8 cellular contexts compared by ENCODE assay signal in genomic region chr1:109485001-109485400, GRCh38. TPM values are rescaled to one million over a fixed set of nuclear protein-coding genes. Genes with fewer than 3 reads are reported as not detected.
DNase-seq lines count a peak whose midpoint lies in the region; ATAC-seq, FAIRE-seq and TF ChIP-seq lines count a peak whose summit lies in the region.

No MANE protein-coding gene starts in this region.

- BruUV-seq in GM12878 (replicated peaks; lab: Mats Ljungman, UMichigan): no TSS peak

- peak overlapping the region; percentile 85 for H3K27ac ChIP-seq in DND-41 (ENCODE audit: low read length)
- H3K27ac ChIP-seq in KMS-11: peak overlapping the region; percentile 85; the same call in 1 of the 2 replicates
- H3K27ac ChIP-seq in GM12878 (ENCODE audit: control insufficient read depth, insufficient read depth): no peak overlapping the region
- H3K27ac ChIP-seq in uterus: no peak overlapping the region

- peaks cover 7 to 9% of the 10 kb centered on the region in 2 donors for H3K27me3 Mint-ChIP-seq in natural killer cell (ENCODE audit: low read depth in 2 of 2)

- peak overlapping the region; percentile 75 for H2AFZ ChIP-seq in DND-41 (ENCODE audit: low read depth, low read length)
- H2AFZ ChIP-seq in KMS-11 (ENCODE audit: low read depth): peak overlapping the region; percentile 85
- H2AFZ ChIP-seq in GM12878 (ENCODE audit: control insufficient read depth, low read depth, low read length): no peak overlapping the region; the same call in 1 of the 2 replicates

- no peak for TF ChIP-seq RAD21 in GM12878 (IDR thresholded peaks at IDR 0.05; ENCODE audit: insufficient read depth, low read depth, low read length)

- peak overlapping the region; percentile 89 for H3K4me3 Mint-ChIP-seq in natural killer cell

- FAIRE-seq in GM12878 (lab: Jason Lieb, UNC): no peak

- H3K27me3 ChIP-seq in DND-41 (ENCODE audit: insufficient read depth, low read length, poor library complexity) (no peaks in the 10 kb centered on the region), KMS-11 (ENCODE audit: insufficient read depth, low read depth) (peaks cover 24% of the 10 kb centered on the region; the same call in 1 of the 2 replicates), GM12878 (replicated peaks in 1 of 2; ENCODE audit: control insufficient read depth in 2 of 2, insufficient read depth in 2 of 2, low read length in 1 of 2) (peaks cover 0 to 3% of the 10 kb centered on the region in 2 experiments; a peak in 2 of 4 replicates), uterus (peaks cover 0 to 4% of the 10 kb centered on the region in 2 donors)

- POLR2A ChIA-PET in GM12878 (lab: Charles Lee): interaction anchor here (1.2 to 4.8 kb wide), 4 partner anchors 9 to 59 kb away, joined by 3 to 26 read pairs (median 10); partner anchors contain the start of genes CYB561D1 and PSMA5

- in situ Hi-C loops in GM12878 (cut with MboI): loop anchor here (5.0 kb wide), 1 partner anchor 137 kb away; no protein-coding TSS in a partner anchor

- H3K4me2 ChIP-seq in DND-41 (ENCODE audit: insufficient read depth, low read length) (peak overlapping the region; percentile 97), KMS-11 (peak overlapping the region; percentile 99), GM12878 (ENCODE audit: control insufficient read depth, insufficient read depth) (peak overlapping the region; percentile 98)

- SMC1A ChIA-PET in GM12878 (lab: Charles Lee; ENCODE audit: uncharacterized antibody, unreplicated experiment): interaction anchor here (0.7 to 5.0 kb wide), 5 partner anchors 9 to 64 kb away, joined by 3 to 55 read pairs (median 3); partner anchors contain the start of genes CYB561D1 and GNAI3

- H4K20me1 ChIP-seq in DND-41 (ENCODE audit: insufficient read depth, low read length) (no peaks in the 10 kb centered on the region), KMS-11 (ENCODE audit: insufficient read depth) (no peaks in the 10 kb centered on the region), GM12878 (ENCODE audit: control insufficient read depth, insufficient read depth) (no peaks in the 10 kb centered on the region)

- no peaks in the 10 kb centered on the region for H3K9me3 Mint-ChIP-seq in natural killer cell

- H3K9ac ChIP-seq in DND-41 (ENCODE audit: low read depth, low read length): peak overlapping the region; percentile 73
- peak overlapping the region; percentile 98; the same call in 1 of the 2 replicates for H3K9ac ChIP-seq in KMS-11
- peak overlapping the region; percentile 82; the same call in 1 of the 2 replicates for H3K9ac ChIP-seq in GM12878 (ENCODE audit: control insufficient read depth, insufficient read depth, low read length)

- RAD21 ChIA-PET in GM12878 (lab: Charles Lee; ENCODE audit: unreplicated experiment): interaction anchor here (0.6 to 2.8 kb wide), 7 partner anchors 9 to 61 kb away, joined by 3 to 22 read pairs (median 4); no protein-coding TSS in a partner anchor

- H3K4me1 ChIP-seq in DND-41 (ENCODE audit: insufficient read depth, low read length): peaks cover 29% of the 10 kb centered on the region
- peaks cover 18% of the 10 kb centered on the region for H3K4me1 ChIP-seq in KMS-11 (ENCODE audit: low read depth, poor library complexity, severe bottlenecking)
- peaks cover 10% of the 10 kb centered on the region for H3K4me1 ChIP-seq in GM12878 (ENCODE audit: control insufficient read depth, insufficient read depth, low read length)
- peaks cover 0 to 11% of the 10 kb centered on the region in 2 donors for H3K4me1 ChIP-seq in uterus

- CTCF ChIA-PET in GM12878 (lab: Yijun Ruan, JAX): interaction anchor here (1.0 to 5.7 kb wide), 7 partner anchors 9 to 202 kb away, joined by 3 to 91 read pairs (median 5); partner anchors contain the start of genes CYB561D1 and PSRC1

- no peak for TF ChIP-seq EP300 in GM12878 (IDR thresholded peaks at IDR 0.05; ENCODE audit: borderline replicate concordance in 1 of 2, control insufficient read depth in 1 of 2, low read depth in 2 of 2, low read length in 2 of 2)

- DNase-seq in DND-41 (peak; percentile 19), GM12878 (ENCODE audit: low read depth, low spot score) (no peak), natural killer cell (no peak), uterus (no peak), nucleus accumbens (lab: John Stamatoyannopoulos, UW) (no peak), hippocampal formation (lab: John Stamatoyannopoulos, UW) (no peak), germinal center (ENCODE audit: low spot score) (no peak)

- peak overlapping the region; percentile 61 to 64 for H3K4me3 ChIP-seq in DND-41 (ENCODE audit: low read depth in 1 of 2, low read length in 2 of 2)
- H3K4me3 ChIP-seq in KMS-11 (IDR thresholded peaks at IDR 0.05; ENCODE audit: insufficient read depth, low read depth, low read length): peak overlapping the region; percentile 100
- H3K4me3 ChIP-seq in GM12878: peak overlapping the region; percentile 68
- H3K4me3 ChIP-seq in uterus: peak overlapping the region in 1 of 2 donors; percentile 92

- intact Hi-C loops in GM12878 (cut with micrococcal nuclease; ENCODE audit: unreplicated experiment) (no loop called here), natural killer cell (cut with micrococcal nuclease) (no loop called here), uterus (cut with DNase I; ENCODE audit: low total_unique reads) (loop anchor here (10.0 kb wide), 1 partner anchor 60 kb away; the partner anchor contains the start of gene PSMA5)

- TF ChIP-seq CTCF in DND-41 (IDR thresholded peaks at IDR 0.05; ENCODE audit: borderline replicate concordance, extremely low read depth, low read length, poor library complexity, severe bottlenecking): no peak
- TF ChIP-seq CTCF in KMS-11 (conservative IDR thresholded peaks at IDR 0.05; ENCODE audit: low read depth, low read length): no peak
- no peak for TF ChIP-seq CTCF in GM12878 (IDR thresholded peaks at IDR 0.05 in 2 of 3, conservative IDR thresholded peaks at IDR 0.05 in 1 of 3; ENCODE audit: control insufficient read depth in 2 of 3, extremely low read depth in 1 of 3, insufficient read depth in 1 of 3, low read depth in 3 of 3, low read length in 3 of 3)
- TF ChIP-seq CTCF in natural killer cell (IDR thresholded peaks at IDR 0.05): no peak
- no peak for TF ChIP-seq CTCF in uterus (IDR thresholded peaks at IDR 0.05)

- ATAC-seq in DND-41 (ENCODE audit: insufficient read depth, low read depth) (no peak), GM12878 (peak; percentile 9; the same call in 1 of the 3 replicates), natural killer cell (no peak)

- H3K9me3 ChIP-seq in DND-41 (ENCODE audit: insufficient read depth, low read length, severe bottlenecking) (no peaks in the 10 kb centered on the region), GM12878 (replicated peaks; ENCODE audit: control insufficient read depth, insufficient read depth, low read length) (no peaks in the 10 kb centered on the region), uterus (no peaks in the 10 kb centered on the region)

- H3K27ac Mint-ChIP-seq in natural killer cell: peak overlapping the region; percentile 83 to 87

- no peaks in the 10 kb centered on the region for H3K36me3 Mint-ChIP-seq in natural killer cell

- H3K79me2 ChIP-seq in DND-41 (ENCODE audit: insufficient read depth, low read length) (peaks cover 11% of the 10 kb centered on the region), KMS-11 (ENCODE audit: insufficient read depth, low read depth) (peaks cover 9% of the 10 kb centered on the region; the same call in 1 of the 2 replicates), GM12878 (ENCODE audit: control insufficient read depth, insufficient read depth, low read length) (peaks cover 9% of the 10 kb centered on the region)

- TF ChIP-seq POLR2A in GM12878 (IDR thresholded peaks at IDR 0.05; ENCODE audit: low read depth, low read length): no peak
- no peak for TF ChIP-seq POLR2A in uterus (IDR thresholded peaks at IDR 0.05)

- peaks cover 24% of the 10 kb centered on the region for H3K36me3 ChIP-seq in DND-41 (ENCODE audit: insufficient read depth, low read length)
- H3K36me3 ChIP-seq in KMS-11 (ENCODE audit: insufficient read depth): no peaks in the 10 kb centered on the region
- peaks cover 0 to 2% of the 10 kb centered on the region in 2 experiments for H3K36me3 ChIP-seq in GM12878 (ENCODE audit: control insufficient read depth in 2 of 2, insufficient read depth in 2 of 2, low read length in 1 of 2)
- no peaks in the 10 kb centered on the region for H3K36me3 ChIP-seq in uterus

- 0% methylated on average over 1 of the region's 3 CpGs for WGBS in GM12878 (ENCODE audit: insufficient coverage, insufficient replicate concordance, low lambda C conversion rate, missing lambda C conversion rate)

- peaks cover 22 to 24% of the 10 kb centered on the region in 2 donors for H3K4me1 Mint-ChIP-seq in natural killer cell

RNA-seq across cellular contexts. Expression of gene ATXN7L2, which starts 1.3 kb away (rescaled TPM):
- 17.6 and 17.8 TPM in 2 replicates for total RNA-seq in GM12878 (2013; cell fraction: nucleolus; rRNA removed)
- total RNA-seq in GM12878 (2014; rRNA removed) (5.0 and 5.5 TPM in 2 replicates), GM12878 (2014; rRNA removed; fragmentation: Illumina TruSeq; extraction: Trizol) (2.8 TPM in 2 replicates), GM12878 (2021) (7.4 and 8.3 TPM in 2 replicates), natural killer cell (10 to 100 TPM; 16.4 to 18.5 (median 18.3) TPM), uterus (1 to 10 TPM; 4.1 to 6.7 (median 4.7) TPM)
- 2.0 TPM for polyA plus RNA-seq in GM12878 (2011; ENCODE audit: low read depth)
- polyA plus RNA-seq in GM12878 (2011; rRNA removed) (2.0 and 4.4 TPM in 2 replicates), GM12878 (2014; fragmentation: Illumina TruSeq; extraction: Trizol) (1.4 and 3.3 TPM in 2 replicates), GM12878 (2014; fragmentation: Nextera tagmentation; extraction: Ambion mirVana) (under 1 TPM; 0.27 to 0.80 TPM), GM12878 (2014; rRNA removed) (6.2 and 7.4 TPM in 2 replicates), GM12878 (2016; fragmentation: Nextera tagmentation; extraction: Ambion mirVana) (1 to 10 TPM; 5.8 to 7.3 TPM)
- polyA plus RNA-seq in GM12878 (2011; cell fraction: cytosol; rRNA removed): 7.4 and 10.4 TPM in 2 replicates
- polyA plus RNA-seq in GM12878 (2011; cell fraction: nucleus; rRNA removed): 44.0 and 45.2 TPM in 2 replicates
- polyA plus RNA-seq in GM12878 (2012): 4.8 and 5.5 TPM in 2 replicates
- polyA minus RNA-seq in GM12878 (2011; rRNA and poly(A)+ RNA removed): 3.1 and 7.4 TPM in 2 replicates
- polyA minus RNA-seq in GM12878 (2011; cell fraction: cytosol; rRNA and poly(A)+ RNA removed): 2.9 and 4.5 TPM in 2 replicates
- polyA minus RNA-seq in GM12878 (2011; cell fraction: nucleus; rRNA and poly(A)+ RNA removed): 11.7 and 17.6 TPM in 2 replicates

RNA-seq across cellular contexts. Expression of gene CYB561D1, which starts 8.9 kb away (rescaled TPM):
- total RNA-seq in GM12878 (2013; cell fraction: nucleolus; rRNA removed): 16.8 and 17.3 TPM in 2 replicates
- 3.3 TPM in 2 replicates for total RNA-seq in GM12878 (2014; rRNA removed)
- total RNA-seq in GM12878 (2014; rRNA removed; fragmentation: Illumina TruSeq; extraction: Trizol): 2.5 and 3.2 TPM in 2 replicates
- 5.9 and 6.2 TPM in 2 replicates for total RNA-seq in GM12878 (2021)
- polyA plus RNA-seq in GM12878 (2011; ENCODE audit: low read depth): 4.9 TPM
- 7.5 and 9.0 TPM in 2 replicates for polyA plus RNA-seq in GM12878 (2011; rRNA removed)
- 10.0 and 13.9 TPM in 2 replicates for polyA plus RNA-seq in GM12878 (2011; cell fraction: cytosol; rRNA removed)
- 12.1 and 15.3 TPM in 2 replicates for polyA plus RNA-seq in GM12878 (2011; cell fraction: nucleus; rRNA removed)
- polyA plus RNA-seq in GM12878 (2012): 6.4 and 8.0 TPM in 2 replicates
- polyA plus RNA-seq in GM12878 (2014; fragmentation: Illumina TruSeq; extraction: Trizol): 3.4 and 3.7 TPM in 2 replicates
- 1 to 10 TPM in 1 of 2 experiments, under 1 TPM in 1; 0.68 to 1.0 TPM for polyA plus RNA-seq in GM12878 (2014; fragmentation: Nextera tagmentation; extraction: Ambion mirVana)
- polyA plus RNA-seq in GM12878 (2014; rRNA removed): 5.0 and 5.5 TPM in 2 replicates
- 1 to 10 TPM; 3.2 to 3.3 TPM for polyA plus RNA-seq in GM12878 (2016; fragmentation: Nextera tagmentation; extraction: Ambion mirVana)
- polyA minus RNA-seq in GM12878 (2011; rRNA and poly(A)+ RNA removed): 8.9 and 15.8 TPM in 2 replicates
- polyA minus RNA-seq in GM12878 (2011; cell fraction: cytosol; rRNA and poly(A)+ RNA removed): 2.7 and 4.0 TPM in 2 replicates
- polyA minus RNA-seq in GM12878 (2011; cell fraction: nucleus; rRNA and poly(A)+ RNA removed): 6.9 and 12.7 TPM in 2 replicates
- total RNA-seq in natural killer cell: 10 to 100 TPM; 21.1 to 36.0 (median 34.7) TPM
- 10 to 100 TPM in 1 of 4 donors, 1 to 10 TPM in 3; 1.8 to 11.0 (median 8.4) TPM for total RNA-seq in uterus

RNA-seq across cellular contexts. Expression of gene SYPL2, which starts 18.7 kb away (rescaled TPM):
- 2.8 and 3.9 TPM in 2 replicates for total RNA-seq in GM12878 (2013; cell fraction: nucleolus; rRNA removed)
- total RNA-seq in GM12878 (2014; rRNA removed): not detected in 2 replicates
- total RNA-seq in GM12878 (2014; rRNA removed; fragmentation: Illumina TruSeq; extraction: Trizol): 0.04 TPM in 1 of 2 replicates, not detected in the other
- total RNA-seq in GM12878 (2021): 0.08 TPM in 1 of 2 replicates, not detected in the other
- polyA plus RNA-seq in GM12878 (2011; ENCODE audit: low read depth): 0.07 TPM
- polyA plus RNA-seq in GM12878 (2011; rRNA removed): 0.04 and 0.11 TPM in 2 replicates
- polyA plus RNA-seq in GM12878 (2011; cell fraction: cytosol; rRNA removed): 0.01 and 0.05 TPM in 2 replicates
- polyA plus RNA-seq in GM12878 (2011; cell fraction: nucleus; rRNA removed): 0.45 and 0.50 TPM in 2 replicates
- polyA plus RNA-seq in GM12878 (2012): 0.13 and 0.14 TPM in 2 replicates
- polyA plus RNA-seq in GM12878 (2014; fragmentation: Illumina TruSeq; extraction: Trizol): 0.06 and 0.08 TPM in 2 replicates
- under 1 TPM in 1 of 2 experiments, not detected in 1; 0.05 TPM for polyA plus RNA-seq in GM12878 (2014; fragmentation: Nextera tagmentation; extraction: Ambion mirVana)
- polyA plus RNA-seq in GM12878 (2014; rRNA removed): 0.03 and 0.09 TPM in 2 replicates
- under 1 TPM in 1 of 2 experiments, not detected in 1; 0.04 TPM for polyA plus RNA-seq in GM12878 (2016; fragmentation: Nextera tagmentation; extraction: Ambion mirVana)
- 0.05 and 0.15 TPM in 2 replicates for polyA minus RNA-seq in GM12878 (2011; rRNA and poly(A)+ RNA removed)
- polyA minus RNA-seq in GM12878 (2011; cell fraction: cytosol; rRNA and poly(A)+ RNA removed): not detected in 2 replicates
- 0.12 TPM in 1 of 2 replicates, not detected in the other for polyA minus RNA-seq in GM12878 (2011; cell fraction: nucleus; rRNA and poly(A)+ RNA removed)
- not detected for total RNA-seq in natural killer cell
- total RNA-seq in uterus: 1 to 10 TPM in 3 of 4 donors, under 1 TPM in 1; 0.48 to 5.9 (median 2.3) TPM

RNA-seq across cellular contexts. Expression of gene AMIGO1, which starts 24.5 kb away (rescaled TPM):
- 1.5 and 1.7 TPM in 2 replicates for total RNA-seq in GM12878 (2013; cell fraction: nucleolus; rRNA removed)
- total RNA-seq in GM12878 (2014; rRNA removed): 0.06 and 0.22 TPM in 2 replicates
- 0.04 and 0.09 TPM in 2 replicates for total RNA-seq in GM12878 (2014; rRNA removed; fragmentation: Illumina TruSeq; extraction: Trizol)
- 0.27 and 0.28 TPM in 2 replicates for total RNA-seq in GM12878 (2021)
- 0.33 TPM for polyA plus RNA-seq in GM12878 (2011; ENCODE audit: low read depth)
- 0.08 and 0.10 TPM in 2 replicates for polyA plus RNA-seq in GM12878 (2011; rRNA removed)
- polyA plus RNA-seq in GM12878 (2011; cell fraction: cytosol; rRNA removed): 0.07 and 0.10 TPM in 2 replicates
- 0.15 and 0.19 TPM in 2 replicates for polyA plus RNA-seq in GM12878 (2011; cell fraction: nucleus; rRNA removed)
- 0.28 and 0.38 TPM in 2 replicates for polyA plus RNA-seq in GM12878 (2012)
- 0.07 and 0.11 TPM in 2 replicates for polyA plus RNA-seq in GM12878 (2014; fragmentation: Illumina TruSeq; extraction: Trizol)
- polyA plus RNA-seq in GM12878 (2014; fragmentation: Nextera tagmentation; extraction: Ambion mirVana): under 1 TPM; 0.02 to 0.11 TPM
- 0.11 TPM in 1 of 2 replicates, not detected in the other for polyA plus RNA-seq in GM12878 (2014; rRNA removed)
- under 1 TPM; 0.08 to 0.26 TPM for polyA plus RNA-seq in GM12878 (2016; fragmentation: Nextera tagmentation; extraction: Ambion mirVana)
- polyA minus RNA-seq in GM12878 (2011; rRNA and poly(A)+ RNA removed): 0.05 and 0.07 TPM in 2 replicates
- polyA minus RNA-seq in GM12878 (2011; cell fraction: cytosol; rRNA and poly(A)+ RNA removed): not detected in 2 replicates
- polyA minus RNA-seq in GM12878 (2011; cell fraction: nucleus; rRNA and poly(A)+ RNA removed): 0.10 and 0.12 TPM in 2 replicates
- 10 to 100 TPM in 1 of 3 donors, 1 to 10 TPM in 2; 5.0 to 10.7 (median 7.8) TPM for total RNA-seq in natural killer cell
- 10 to 100 TPM in 1 of 4 donors, 1 to 10 TPM in 3; 1.0 to 10.1 (median 3.8) TPM for total RNA-seq in uterus

RNA-seq across cellular contexts. Expression of gene GPR61, which starts 54.7 kb away (rescaled TPM):
- 0.44 and 1.3 TPM in 2 replicates for total RNA-seq in GM12878 (2013; cell fraction: nucleolus; rRNA removed)
- total RNA-seq in GM12878 (2014; rRNA removed) (0.44 TPM in 1 of 2 replicates, not detected in the other), GM12878 (2014; rRNA removed; fragmentation: Illumina TruSeq; extraction: Trizol) (0.31 and 0.32 TPM in 2 replicates), GM12878 (2021) (0.38 TPM in 1 of 2 replicates, not detected in the other), natural killer cell (under 1 TPM in 2 of 3 donors, not detected in 1; 0.75 to 0.91 TPM), uterus (under 1 TPM in 1 of 4 donors, not detected in 3; 0.41 TPM)
- 0.07 TPM for polyA plus RNA-seq in GM12878 (2011; ENCODE audit: low read depth)
- polyA plus RNA-seq in GM12878 (2011; rRNA removed) (0.23 and 0.53 TPM in 2 replicates), GM12878 (2014; fragmentation: Illumina TruSeq; extraction: Trizol) (0.21 TPM in 1 of 2 replicates, not detected in the other), GM12878 (2014; fragmentation: Nextera tagmentation; extraction: Ambion mirVana) (1 to 10 TPM in 1 of 2 experiments, under 1 TPM in 1; 0.19 to 1.1 TPM), GM12878 (2014; rRNA removed) (not detected in 2 replicates), GM12878 (2016; fragmentation: Nextera tagmentation; extraction: Ambion mirVana) (under 1 TPM; 0.47 to 0.84 TPM)
- 0.22 and 0.32 TPM in 2 replicates for polyA plus RNA-seq in GM12878 (2011; cell fraction: cytosol; rRNA removed)
- polyA plus RNA-seq in GM12878 (2011; cell fraction: nucleus; rRNA removed): 0.19 and 0.51 TPM in 2 replicates
- polyA plus RNA-seq in GM12878 (2012): 0.23 and 0.66 TPM in 2 replicates
- polyA minus RNA-seq in GM12878 (2011; rRNA and poly(A)+ RNA removed): 2.6 and 3.8 TPM in 2 replicates
- not detected in 2 replicates for polyA minus RNA-seq in GM12878 (2011; cell fraction: cytosol; rRNA and poly(A)+ RNA removed)
- 1.8 and 2.5 TPM in 2 replicates for polyA minus RNA-seq in GM12878 (2011; cell fraction: nucleus; rRNA and poly(A)+ RNA removed)

Comparison
In these comparisons a context has a peak if more than half of its experiments do, and no peak if none do; other contexts are left out.
1. H3K27ac ChIP-seq: peak in DND-41 (single experiment) and KMS-11 (single experiment); none in GM12878 (single experiment) and uterus (0 of 2).
2. Peak in every context shown above with its lines, with median percentiles within 50 percentile points of each other: H3K4me2 ChIP-seq and H3K9ac ChIP-seq.